In genomic region chr15:63374686-63375520, GRCh38 we compare ENCODE assay signal across 8 cellular contexts. TPM values are rescaled to one million over a fixed set of nuclear protein-coding genes. Genes with fewer than 3 reads are reported as not detected.
A peak's percentile ranks its signal among the peaks of the same experiment; 100 is the strongest.
DNase-seq lines count a peak whose midpoint lies in the region; ATAC-seq and TF ChIP-seq lines count a peak whose summit lies in the region.

No MANE protein-coding gene starts in this region.

- DNase-seq in AG04449 (ENCODE audit: low read depth, low spot score) (peak; percentile 31), HT1080 (ENCODE audit: low read depth) (peak; percentile 77), amniotic epithelial cell (ENCODE audit: low read depth) (peak; percentile 86), islet precursor cell (peak; percentile 78), superior temporal gyrus (ENCODE audit: extremely low spot score) (peak; percentile 70), NCI-H187 treated with DMSO at 0.1 percent for 48 hours (lab: John Stamatoyannopoulos, UW) (no peak)

- CTCF ChIA-PET in AG04449 (lab: Yijun Ruan, JAX): interaction anchor here (0.6 to 0.8 kb wide), 2 partner anchors 10 to 15 kb away, joined by 3 read pairs; no protein-coding TSS in a partner anchor

- TF ChIP-seq CTCF in AG04449 (IDR thresholded peaks at IDR 0.05; ENCODE audit: insufficient read depth, low read length, missing control alignments): no peak

- H3K4me3 ChIP-seq in AG04449 (ENCODE audit: low read depth, low read length): peak overlapping the region; percentile 8

- POLR2A ChIA-PET in AG04449 (lab: Yijun Ruan, JAX): interaction anchor here (0.6 to 1.3 kb wide), 2 partner anchors 129 to 458 kb away, joined by 3 to 4 read pairs; partner anchors contain the start of gene USP3

- no peak for ATAC-seq in GM19023 (IDR thresholded peaks at IDR 0.05; ENCODE audit: unreplicated experiment)
- ATAC-seq in HG02938 (IDR thresholded peaks at IDR 0.05; ENCODE audit: unreplicated experiment): no peak

RNA-seq across cellular contexts. Expression of gene CA12, which starts 6.7 kb away (rescaled TPM):
- total RNA-seq in HT1080 (2014; rRNA removed; shearing (Covaris generic)): 13.9 and 15.0 TPM in 2 replicates
- polyA plus RNA-seq in HT1080 (2015; cell fraction: cytosol; rRNA removed): 12.3 and 13.9 TPM in 2 replicates
- 16.2 and 16.8 TPM in 2 replicates for polyA plus RNA-seq in HT1080 (2015; cell fraction: nucleus; rRNA removed)
